In genomic region chr22:43109921-43110443, GRCh38 we compare ENCODE assay signal across 1 cellular context.
TF ChIP-seq lines count a peak whose summit lies in the region.

No MANE protein-coding gene starts in this region.

TF ChIP-seq in HepG2, 621 proteins besides CTCF, POLR2A, EP300 and RAD21:
- TF ChIP-seq GATA4 (IDR thresholded peaks at IDR 0.05; ENCODE audit: borderline replicate concordance, low read depth) (no peak), ZBTB4 (CRISPR knock-in tag; IDR thresholded peaks at IDR 0.05; ENCODE audit: borderline replicate concordance) (no peak), PRDM4 (CRISPR knock-in tag; IDR thresholded peaks at IDR 0.05; ENCODE audit: borderline replicate concordance) (no peak), STAG1 (CRISPR knock-in tag; IDR thresholded peaks at IDR 0.05) (no peak), TAF1 (CRISPR knock-in tag; IDR thresholded peaks at IDR 0.05) (no peak), ZNF749 (CRISPR knock-in tag; IDR thresholded peaks at IDR 0.05; ENCODE audit: borderline replicate concordance) (no peak), ZBTB42 (CRISPR knock-in tag; IDR thresholded peaks at IDR 0.05) (no peak)
